25 cellular contexts compared by ENCODE assay signal in the genomic region with DNA sequence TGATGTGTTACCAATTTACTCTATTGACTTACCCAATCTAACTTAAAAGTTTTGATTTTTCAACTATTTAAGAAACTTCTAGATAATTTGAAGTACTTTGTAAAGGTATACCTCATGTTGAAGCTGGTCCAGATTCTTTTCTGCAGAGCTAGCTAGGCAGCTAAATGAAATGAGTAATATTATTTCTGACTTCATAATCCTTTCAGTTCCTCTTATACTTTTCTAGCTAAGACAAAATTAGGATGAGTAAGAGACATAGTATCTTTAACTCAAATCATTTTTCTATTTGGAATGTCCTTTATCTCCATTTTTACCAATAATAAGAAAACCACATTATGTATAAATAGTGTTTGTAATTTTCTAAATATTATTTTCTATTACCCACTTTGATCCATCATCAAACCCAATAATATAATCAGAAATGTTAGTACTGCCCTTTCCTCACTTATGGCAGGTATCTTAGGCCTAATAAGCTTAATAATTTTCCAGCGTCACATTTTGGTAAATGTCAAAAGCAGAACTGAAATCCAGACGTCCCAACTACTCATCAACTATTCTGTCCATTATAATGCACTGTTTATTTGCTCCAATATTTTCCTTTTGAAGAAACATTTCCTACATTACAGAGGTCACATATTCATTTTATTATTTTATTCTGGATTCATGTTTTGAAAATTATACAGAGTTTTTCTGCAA.
A peak's percentile ranks its signal among the peaks of the same experiment; 100 is the strongest.
DNase-seq lines count a peak whose midpoint lies in the region; ATAC-seq and TF ChIP-seq lines count a peak whose summit lies in the region.
"Had no signal": no experiment of that assay in that cellular context is flagged by ENCODE, and none has a peak within 500 bp of the region (broad histone marks: within the 10 kb centered on the region; RNA-seq: fewer than 3 reads in every experiment).

No MANE protein-coding gene starts in this region.

- CTCF ChIA-PET in GM10248 (lab: Yijun Ruan, JAX): no interaction called here

- H3K4me1 Mint-ChIP-seq in effector memory CD8-positive, alpha-beta T cell (ENCODE audit: low read depth in 2 of 2): no peaks in the 10 kb centered on the region
- H3K4me1 Mint-ChIP-seq: activated B cell treated with CpG ODN at 0.5 μM for 24 hours, neural crest cell had no signal

- TF ChIP-seq CTCF in GM10248 (IDR thresholded peaks at IDR 0.05; ENCODE audit: control extremely low read depth, extremely low read depth, low read depth, missing control alignments): no peak

- peaks cover 3 to 7% of the 10 kb centered on the region in 2 donors for H3K9me3 Mint-ChIP-seq in effector memory CD8-positive, alpha-beta T cell
- H3K9me3 Mint-ChIP-seq: H9, neural crest cell had no signal

- H3K27me3 Mint-ChIP-seq in effector memory CD8-positive, alpha-beta T cell: no peaks in the 10 kb centered on the region
- H3K27me3 Mint-ChIP-seq: activated B cell treated with CpG ODN at 0.5 μM for 24 hours; activated naive CD8-positive, alpha-beta T cell treated with anti-CD3 and anti-CD28 coated beads for 36 hours; type B pancreatic cell had no signal

- no peak overlapping the region for H3K27ac Mint-ChIP-seq in effector memory CD8-positive, alpha-beta T cell
- H3K27ac Mint-ChIP-seq: activated B cell treated with CpG ODN at 0.5 μM for 24 hours; activated naive CD8-positive, alpha-beta T cell treated with anti-CD3 and anti-CD28 coated beads for 36 hours; activated T-helper 1 cell treated with anti-CD3 and anti-CD28 coated beads, Interleukin-12 subunit alpha, Interleukin-12 subunit beta, Interleukin-2, Interleukin-4 antibody, amounts not matched to agents 30 ng/mL and 10 ng/mL and 1 ng/mL, durations not matched to agents 14 hours and 24 hours and 36 hours; H9; type B pancreatic cell had no signal

- POLR2A ChIA-PET in GM10248 (lab: Yijun Ruan, JAX): no interaction called here

- no peak overlapping the region for H3K4me3 Mint-ChIP-seq in effector memory CD8-positive, alpha-beta T cell
- H3K4me3 Mint-ChIP-seq: activated B cell treated with CpG ODN at 0.5 μM for 24 hours; activated naive CD8-positive, alpha-beta T cell treated with anti-CD3 and anti-CD28 coated beads for 36 hours; activated T-helper 1 cell treated with anti-CD3 and anti-CD28 coated beads, Interleukin-12 subunit alpha, Interleukin-12 subunit beta, Interleukin-2, Interleukin-4 antibody, amounts not matched to agents 30 ng/mL and 10 ng/mL and 1 ng/mL, durations not matched to agents 14 hours and 24 hours and 36 hours; H9; neural crest cell; type B pancreatic cell had no signal

- ATAC-seq in GM18909 (IDR thresholded peaks at IDR 0.05; ENCODE audit: poor library complexity, unreplicated experiment): peak; percentile 62
- peak; percentile 54 for ATAC-seq in HG02852 (IDR thresholded peaks at IDR 0.05; ENCODE audit: unreplicated experiment)
- peak; percentile 58 for ATAC-seq in HG03565 (IDR thresholded peaks at IDR 0.05; ENCODE audit: unreplicated experiment)
- no peak for ATAC-seq in effector memory CD8-positive, alpha-beta T cell (replicated peaks)
- ATAC-seq: body of pancreas, HepG2, psoas muscle had no signal

- DNase-seq in GM10248 (ENCODE audit: extremely low spot score): peak; percentile 9
- no peak for DNase-seq in effector memory CD8-positive, alpha-beta T cell
- no peak for DNase-seq in NK-92 treated with Interleukin-12 subunit alpha and Interleukin-12 subunit beta, amount 100 ng/mL, for 24 hours (lab: John Stamatoyannopoulos, UW)
- DNase-seq in activated CD4-positive, alpha-beta T cell treated with anti-CD3 and anti-CD28 coated beads for 1 hour: no peak
- no peak for DNase-seq in stimulated activated CD4-positive, alpha-beta T cell treated with anti-CD3 and anti-CD28 coated beads, Interleukin-4, amount 100 ng/mL, for 4 hours
- DNase-seq: activated B cell treated with CpG ODN at 0.5 μM for 24 hours; activated naive CD8-positive, alpha-beta T cell treated with anti-CD3 and anti-CD28 coated beads for 36 hours; body of pancreas; Calu3; H9; head of caudate nucleus; left ventricle myocardium inferior; NCI-H1417 treated with DMSO at 0.1 percent for 48 hours; NCI-H526 treated with DMSO at 0.1 percent for 48 hours; PC-9; psoas muscle; stimulated activated CD4-positive, alpha-beta T cell treated with anti-CD3 and anti-CD28 coated beads, Interleukin-2, amount 100 ng/mL, for 24 hours; stomach had no signal

- H3K36me3 Mint-ChIP-seq in effector memory CD8-positive, alpha-beta T cell (ENCODE audit: insufficient read depth): no peaks in the 10 kb centered on the region
- H3K36me3 Mint-ChIP-seq: activated naive CD8-positive, alpha-beta T cell treated with anti-CD3 and anti-CD28 coated beads for 36 hours; type B pancreatic cell had no signal
